Comparison of ENCODE assay signal across 2 cellular contexts in genomic region chr6:33738879-33739278, GRCh38.
TF ChIP-seq lines count a peak whose summit lies in the region.

No MANE protein-coding gene starts in this region.

TF ChIP-seq in H1, 55 proteins besides CTCF, POLR2A, EP300 and RAD21:
- TF ChIP-seq MAFK (IDR thresholded peaks at IDR 0.05; ENCODE audit: low read depth, low read length) (no peak), GABPA (IDR thresholded peaks at IDR 0.05; ENCODE audit: borderline replicate concordance, insufficient read depth, low read length) (no peak), RBBP5 (IDR thresholded peaks at IDR 0.05; ENCODE audit: borderline replicate concordance, low read depth, low read length) (no peak), ZNF274 (IDR thresholded peaks at IDR 0.05; ENCODE audit: borderline replicate concordance, extremely low read depth, low read length) (no peak), TAF7 (optimal IDR thresholded peaks at IDR 0.05; ENCODE audit: borderline replicate concordance, low read depth, low read length) (no peak), RXRA (IDR thresholded peaks at IDR 0.05; ENCODE audit: insufficient read depth, low read depth, low read length) (no peak), POU5F1 (IDR thresholded peaks at IDR 0.05; ENCODE audit: low read depth, low read length) (no peak), CBX8 (IDR thresholded peaks at IDR 0.05; ENCODE audit: borderline replicate concordance, low read depth, low read length) (no peak)

TF ChIP-seq in GM23338, 12 proteins besides CTCF, POLR2A, EP300 and RAD21:
- TF ChIP-seq CREB1 (CRISPR knock-in tag; IDR thresholded peaks at IDR 0.05; ENCODE audit: low read depth), result no peak
- no peak for TF ChIP-seq EZH2 (IDR thresholded peaks at IDR 0.05; ENCODE audit: low read depth, unreplicated experiment)
- no peak for TF ChIP-seq EZH2phosphoT487 (IDR thresholded peaks at IDR 0.05; ENCODE audit: unreplicated experiment)
- TF ChIP-seq NANOG (IDR thresholded peaks at IDR 0.05; ENCODE audit: borderline replicate concordance), result no peak
- TF ChIP-seq, protein P1, sequence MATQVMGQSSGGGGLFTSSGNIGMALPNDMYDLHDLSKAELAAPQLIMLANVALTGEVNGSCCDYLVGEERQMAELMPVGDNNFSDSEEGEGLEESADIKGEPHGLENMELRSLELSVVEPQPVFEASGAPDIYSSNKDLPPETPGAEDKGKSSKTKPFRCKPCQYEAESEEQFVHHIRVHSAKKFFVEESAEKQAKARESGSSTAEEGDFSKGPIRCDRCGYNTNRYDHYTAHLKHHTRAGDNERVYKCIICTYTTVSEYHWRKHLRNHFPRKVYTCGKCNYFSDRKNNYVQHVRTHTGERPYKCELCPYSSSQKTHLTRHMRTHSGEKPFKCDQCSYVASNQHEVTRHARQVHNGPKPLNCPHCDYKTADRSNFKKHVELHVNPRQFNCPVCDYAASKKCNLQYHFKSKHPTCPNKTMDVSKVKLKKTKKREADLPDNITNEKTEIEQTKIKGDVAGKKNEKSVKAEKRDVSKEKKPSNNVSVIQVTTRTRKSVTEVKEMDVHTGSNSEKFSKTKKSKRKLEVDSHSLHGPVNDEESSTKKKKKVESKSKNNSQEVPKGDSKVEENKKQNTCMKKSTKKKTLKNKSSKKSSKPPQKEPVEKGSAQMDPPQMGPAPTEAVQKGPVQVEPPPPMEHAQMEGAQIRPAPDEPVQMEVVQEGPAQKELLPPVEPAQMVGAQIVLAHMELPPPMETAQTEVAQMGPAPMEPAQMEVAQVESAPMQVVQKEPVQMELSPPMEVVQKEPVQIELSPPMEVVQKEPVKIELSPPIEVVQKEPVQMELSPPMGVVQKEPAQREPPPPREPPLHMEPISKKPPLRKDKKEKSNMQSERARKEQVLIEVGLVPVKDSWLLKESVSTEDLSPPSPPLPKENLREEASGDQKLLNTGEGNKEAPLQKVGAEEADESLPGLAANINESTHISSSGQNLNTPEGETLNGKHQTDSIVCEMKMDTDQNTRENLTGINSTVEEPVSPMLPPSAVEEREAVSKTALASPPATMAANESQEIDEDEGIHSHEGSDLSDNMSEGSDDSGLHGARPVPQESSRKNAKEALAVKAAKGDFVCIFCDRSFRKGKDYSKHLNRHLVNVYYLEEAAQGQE (IDR thresholded peaks at IDR 0.05; ENCODE audit: unreplicated experiment), result no peak
- TF ChIP-seq JUNB (IDR thresholded peaks at IDR 0.05; ENCODE audit: unreplicated experiment), result no peak
- no peak for TF ChIP-seq ZNF331 (CRISPR knock-in tag; IDR thresholded peaks at IDR 0.05; ENCODE audit: low read depth)
- no peak for TF ChIP-seq ZNF114 (CRISPR knock-in tag; IDR thresholded peaks at IDR 0.05)
- TF ChIP-seq STAT1 (IDR thresholded peaks at IDR 0.05; ENCODE audit: unreplicated experiment), result no peak
- TF ChIP-seq ZNF462 (CRISPR knock-in tag; IDR thresholded peaks at IDR 0.05), result no peak
- TF ChIP-seq POLR2AphosphoS5 (IDR thresholded peaks at IDR 0.05; ENCODE audit: low read depth), result no peak
- TF ChIP-seq, protein P2, sequence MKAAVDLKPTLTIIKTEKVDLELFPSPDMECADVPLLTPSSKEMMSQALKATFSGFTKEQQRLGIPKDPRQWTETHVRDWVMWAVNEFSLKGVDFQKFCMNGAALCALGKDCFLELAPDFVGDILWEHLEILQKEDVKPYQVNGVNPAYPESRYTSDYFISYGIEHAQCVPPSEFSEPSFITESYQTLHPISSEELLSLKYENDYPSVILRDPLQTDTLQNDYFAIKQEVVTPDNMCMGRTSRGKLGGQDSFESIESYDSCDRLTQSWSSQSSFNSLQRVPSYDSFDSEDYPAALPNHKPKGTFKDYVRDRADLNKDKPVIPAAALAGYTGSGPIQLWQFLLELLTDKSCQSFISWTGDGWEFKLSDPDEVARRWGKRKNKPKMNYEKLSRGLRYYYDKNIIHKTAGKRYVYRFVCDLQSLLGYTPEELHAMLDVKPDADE (IDR thresholded peaks at IDR 0.05), result no peak
TF ChIP-seq in GM23338: peak in this region for 0.
